Comparison of ENCODE assay signal across 1 cellular context in genomic region chr10:11411926-11412545, GRCh38.
TF ChIP-seq lines count a peak whose summit lies in the region.

No MANE protein-coding gene starts in this region.

TF ChIP-seq in GM23338, 12 proteins besides CTCF, POLR2A, EP300 and RAD21 (continued from another document):
- TF ChIP-seq ETS1 (IDR thresholded peaks at IDR 0.05) (no peak), NANOG (IDR thresholded peaks at IDR 0.05; ENCODE audit: borderline replicate concordance) (no peak), STAT1 (IDR thresholded peaks at IDR 0.05; ENCODE audit: unreplicated experiment) (no peak), POLR2AphosphoS5 (IDR thresholded peaks at IDR 0.05; ENCODE audit: low read depth) (no peak), REST (IDR thresholded peaks at IDR 0.05; ENCODE audit: unreplicated experiment) (no peak)
